In the genomic region with DNA sequence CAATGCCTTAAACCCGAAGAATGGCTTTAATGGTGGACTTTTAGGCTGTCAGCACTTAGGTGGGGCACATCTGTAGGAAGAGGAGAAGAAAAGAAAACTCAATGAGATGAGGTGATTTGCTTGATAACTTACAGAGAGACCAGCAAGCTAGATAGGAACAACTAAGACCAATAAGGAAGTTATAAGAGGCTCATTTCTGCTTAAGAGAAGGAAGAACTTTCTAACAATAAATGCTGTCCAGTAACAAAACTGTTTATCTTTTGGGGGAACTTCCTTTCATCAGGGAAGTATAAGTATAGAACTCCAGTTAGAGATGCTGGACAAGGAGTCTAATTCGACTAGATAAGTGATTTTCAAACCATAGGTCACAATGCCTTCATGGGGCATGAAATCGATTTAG, we compare ENCODE assay signal across 28 cellular contexts.
"Had no signal": no experiment of that assay in that cellular context is flagged by ENCODE, and none has a peak within 500 bp of the region (broad histone marks: within the 10 kb centered on the region; RNA-seq: fewer than 3 reads in every experiment).

No MANE protein-coding gene starts in this region.

- H3K4me1 ChIP-seq: Peyer's patch, SJCRH30 had no signal

- H3K4me3 Mint-ChIP-seq: activated B cell treated with CpG ODN at 0.5 μM for 24 hours; activated CD4-positive, alpha-beta memory T cell treated with anti-CD3 and anti-CD28 coated beads for 36 hours; activated CD4-positive, alpha-beta T cell treated with anti-CD3 and anti-CD28 coated beads, Interleukin-2, amount 10 ng/mL, durations not matched to agents 24 days and 14 days; activated naive CD4-positive, alpha-beta T cell treated with anti-CD3 and anti-CD28 coated beads for 36 hours; activated naive CD8-positive, alpha-beta T cell treated with anti-CD3 and anti-CD28 coated beads for 36 hours; activated T-cell treated with anti-CD3 and anti-CD28 coated beads, Interleukin-2, amount 50 U/mL, for 4 hours; activated T-helper 17 cell treated with anti-CD3 and anti-CD28 coated beads, Interleukin-2, amount 50 U/mL, for 72 hours had no signal

- ATAC-seq: activated T-cell treated with anti-CD3 and anti-CD28 coated beads, Interleukin-2, amount 50 U/mL, for 4 hours; activated T-helper 17 cell treated with anti-CD3 and anti-CD28 coated beads, Interleukin-2, amount 50 U/mL, for 72 hours; K562 had no signal

- H3K4me3 ChIP-seq: K562, Peyer's patch, SJCRH30 had no signal

- H3K27ac Mint-ChIP-seq: activated B cell treated with CpG ODN at 0.5 μM for 24 hours; activated CD4-positive, alpha-beta memory T cell treated with anti-CD3 and anti-CD28 coated beads for 36 hours; activated CD4-positive, alpha-beta T cell treated with anti-CD3 and anti-CD28 coated beads, Interleukin-2, amount 10 ng/mL, durations not matched to agents 24 days and 14 days; activated naive CD4-positive, alpha-beta T cell treated with anti-CD3 and anti-CD28 coated beads for 36 hours; activated naive CD8-positive, alpha-beta T cell treated with anti-CD3 and anti-CD28 coated beads for 36 hours; activated T-helper 17 cell treated with anti-CD3 and anti-CD28 coated beads, Interleukin-2, amount 50 U/mL, for 72 hours had no signal

- H3K27ac ChIP-seq: Peyer's patch, RWPE1, SJCRH30 had no signal

- H3K4me2 ChIP-seq: SK-N-SH had no signal

- H3K4me1 Mint-ChIP-seq: activated CD4-positive, alpha-beta T cell treated with anti-CD3 and anti-CD28 coated beads, Interleukin-2, amount 10 ng/mL, durations not matched to agents 24 days and 14 days; activated naive CD8-positive, alpha-beta T cell treated with anti-CD3 and anti-CD28 coated beads for 36 hours; activated T-helper 17 cell treated with anti-CD3 and anti-CD28 coated beads, Interleukin-2, amount 50 U/mL, for 72 hours had no signal

- H3K27me3 ChIP-seq: Peyer's patch had no signal

- FAIRE-seq: K562, TTC549 had no signal

- DNase-seq: activated B cell treated with CpG ODN at 0.5 μM for 24 hours; activated CD4-positive, alpha-beta memory T cell treated with anti-CD3 and anti-CD28 coated beads for 36 hours; activated CD4-positive, alpha-beta T cell treated with anti-CD3 and anti-CD28 coated beads for 1 hour; activated CD4-positive, alpha-beta T cell treated with anti-CD3 and anti-CD28 coated beads, Interleukin-2, amount 10 ng/mL, durations not matched to agents 24 days and 14 days; activated CD8-positive, alpha-beta memory T cell treated with anti-CD3 and anti-CD28 coated beads for 24 hours; activated gamma-delta T cell; activated naive CD4-positive, alpha-beta T cell treated with anti-CD3 and anti-CD28 coated beads for 36 hours; activated naive CD8-positive, alpha-beta T cell treated with anti-CD3 and anti-CD28 coated beads for 36 hours; activated T-cell treated with anti-CD3 and anti-CD28 coated beads, Interleukin-2, amount 50 U/mL, for 4 hours; Karpas-422; MM.1S; NCI-H1092 treated with DMSO at 0.1 percent for 48 hours; NCI-H1417 treated with DMSO at 0.1 percent for 48 hours; NCI-H1694; NCI-H2029; NCI-H345; NCI-H510A; NCI-H69; Peyer's patch; Right ventricle myocardium superior; SJCRH30; SK-N-SH; T-helper 2 cell; T1000 had no signal

- H3K36me3 ChIP-seq: Peyer's patch, SJCRH30 had no signal

- H3K9me3 Mint-ChIP-seq: activated B cell treated with CpG ODN at 0.5 μM for 24 hours; activated CD4-positive, alpha-beta memory T cell treated with anti-CD3 and anti-CD28 coated beads for 36 hours; activated CD4-positive, alpha-beta T cell treated with anti-CD3 and anti-CD28 coated beads, Interleukin-2, amount 10 ng/mL, durations not matched to agents 24 days and 14 days; activated naive CD4-positive, alpha-beta T cell treated with anti-CD3 and anti-CD28 coated beads for 36 hours; activated naive CD8-positive, alpha-beta T cell treated with anti-CD3 and anti-CD28 coated beads for 36 hours; activated T-cell treated with anti-CD3 and anti-CD28 coated beads, Interleukin-2, amount 50 U/mL, for 4 hours; activated T-helper 17 cell treated with anti-CD3 and anti-CD28 coated beads, Interleukin-2, amount 50 U/mL, for 72 hours had no signal

- H3K36me3 Mint-ChIP-seq: activated CD4-positive, alpha-beta memory T cell treated with anti-CD3 and anti-CD28 coated beads for 36 hours; activated naive CD8-positive, alpha-beta T cell treated with anti-CD3 and anti-CD28 coated beads for 36 hours had no signal

- H3K9ac ChIP-seq: SK-N-SH had no signal

- H3K9me3 ChIP-seq: Peyer's patch, SJCRH30, SK-N-SH had no signal
